Comparison of ENCODE assay signal across 9 cellular contexts in genomic region chr6:10633216-10633615, GRCh38.
DNase-seq lines count a peak whose midpoint lies in the region; ATAC-seq and TF ChIP-seq lines count a peak whose summit lies in the region.
"Had no signal": no experiment of that assay in that cellular context is flagged by ENCODE, and none has a peak within 500 bp of the region (broad histone marks: within the 10 kb centered on the region; RNA-seq: fewer than 3 reads in every experiment).

No MANE protein-coding gene starts in this region.

- in situ Hi-C loops in ACHN (cut with HindIII; ENCODE audit: low pct_ligation_motif_present, low pct_unique_long_range_greater_than_20kb, low sequenced_read_pairs), result no loop called here

- H3K9me2 ChIP-seq in hepatocyte (replicated peaks; ENCODE audit: insufficient read depth) (no peaks in the 10 kb centered on the region), OCI-LY7 (ENCODE audit: insufficient read depth, low read length) (no peaks in the 10 kb centered on the region)

- H3K4me1 ChIP-seq in hepatocyte (ENCODE audit: insufficient read depth), result no peaks in the 10 kb centered on the region
- no peaks in the 10 kb centered on the region for H3K4me1 ChIP-seq in OCI-LY7 (ENCODE audit: insufficient read depth, low read length, poor library complexity, severe bottlenecking)
- H3K4me1 ChIP-seq: body of pancreas had no signal

- TF ChIP-seq CTCF in hepatocyte (IDR thresholded peaks at IDR 0.05; ENCODE audit: poor library complexity) (no peak), OCI-LY7 (conservative IDR thresholded peaks at IDR 0.05; ENCODE audit: low read length) (no peak)

- ATAC-seq in GM18873 (IDR thresholded peaks at IDR 0.05; ENCODE audit: low FRiP score, unreplicated experiment) (peak; percentile 90), HG03064 (IDR thresholded peaks at IDR 0.05; ENCODE audit: low read depth, unreplicated experiment) (peak; percentile 96)
- ATAC-seq: body of pancreas had no signal

- DNase-seq in ACHN (peak; percentile 73), RPMI8226 (peak; percentile 40), hepatocyte (ENCODE audit: low spot score) (peak; percentile 25), anterior cingulate cortex (lab: John Stamatoyannopoulos, UW) (no peak), NCI-H2081 (lab: John Stamatoyannopoulos, UW) (no peak), OCI-LY7 (ENCODE audit: low spot score) (no peak)

- 74% methylated on average over 1 of the region's 1 CpG for WGBS in hepatocyte (ENCODE audit: low lambda C conversion rate, missing lambda C conversion rate)

- H3K4me3 ChIP-seq in hepatocyte (no peak overlapping the region), OCI-LY7 (ENCODE audit: low read depth, low read length, poor library complexity, severe bottlenecking) (no peak overlapping the region)
- H3K4me3 ChIP-seq: body of pancreas had no signal

- H3K79me2 ChIP-seq in hepatocyte (no peaks in the 10 kb centered on the region), OCI-LY7 (ENCODE audit: insufficient read depth, low read depth, low read length) (no peaks in the 10 kb centered on the region)

- intact Hi-C loops in OCI-LY7 (cut with micrococcal nuclease; ENCODE audit: unreplicated experiment), result no loop called here

- H3K27ac ChIP-seq in hepatocyte (no peak overlapping the region), OCI-LY7 (ENCODE audit: low read depth, low read length, poor library complexity, severe bottlenecking) (no peak overlapping the region)
- H3K27ac ChIP-seq: body of pancreas had no signal

- H3K27me3 ChIP-seq in hepatocyte, result no peaks in the 10 kb centered on the region
- H3K27me3 ChIP-seq: body of pancreas had no signal

- H2AFZ ChIP-seq in hepatocyte (no peak overlapping the region), OCI-LY7 (ENCODE audit: low read length) (no peak overlapping the region)

- no peaks in the 10 kb centered on the region for H3K36me3 ChIP-seq in hepatocyte (replicated peaks; ENCODE audit: insufficient read depth, low read depth)
- no peaks in the 10 kb centered on the region for H3K36me3 ChIP-seq in OCI-LY7 (ENCODE audit: insufficient read depth, low read length)

- no TSS peak for BruUV-seq in OCI-LY7 (replicated peaks; lab: Mats Ljungman, UMichigan)

- no peaks in the 10 kb centered on the region for H3K9me3 ChIP-seq in hepatocyte (ENCODE audit: low read depth)
- H3K9me3 ChIP-seq in OCI-LY7 (ENCODE audit: low read length), result no peaks in the 10 kb centered on the region
- H3K9me3 ChIP-seq: body of pancreas had no signal

- H4K20me1 ChIP-seq in hepatocyte (ENCODE audit: insufficient read depth, poor library complexity, severe bottlenecking) (no peaks in the 10 kb centered on the region), OCI-LY7 (ENCODE audit: insufficient read depth, low read length) (no peaks in the 10 kb centered on the region)

- H3K4me2 ChIP-seq in hepatocyte, result no peak overlapping the region
- H3K4me2 ChIP-seq in OCI-LY7 (ENCODE audit: low read length), result no peak overlapping the region

- POLR2A ChIA-PET in OCI-LY7 (lab: Charles Lee), result no interaction called here

- CTCF ChIA-PET in OCI-LY7 (lab: Charles Lee; ENCODE audit: unreplicated experiment), result no interaction called here

Comparison
In these comparisons a context has a peak if more than half of its experiments do, and no peak if none do; other contexts are left out.
1. DNase-seq: peak in ACHN (single experiment), RPMI8226 (single experiment) and hepatocyte (single experiment); none in anterior cingulate cortex (0 of 58), NCI-H2081 (0 of 2) and OCI-LY7 (single experiment).